Comparison of ENCODE assay signal across 26 cellular contexts in the genomic region with DNA sequence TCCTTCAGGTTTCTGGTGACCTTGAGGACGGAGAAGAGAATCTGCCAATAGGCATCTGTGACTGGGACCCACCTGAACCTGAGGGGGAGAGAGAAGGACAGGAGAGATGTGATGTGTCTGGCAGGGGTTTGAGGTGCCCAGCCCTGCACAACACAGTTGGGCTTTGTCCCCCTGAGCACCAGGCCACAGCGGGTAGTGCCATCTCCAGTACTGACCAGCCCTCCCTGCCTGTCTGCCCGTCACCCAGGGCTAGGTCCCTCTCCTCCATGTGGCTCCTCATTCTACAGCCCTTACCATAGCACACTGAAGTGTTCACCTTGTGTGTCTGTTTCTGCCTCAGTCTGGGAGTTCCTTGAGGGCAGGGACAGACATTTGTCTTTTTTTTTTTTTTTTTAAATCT.
A peak's percentile ranks its signal among the peaks of the same experiment; 100 is the strongest.
DNase-seq lines count a peak whose midpoint lies in the region; ATAC-seq and TF ChIP-seq lines count a peak whose summit lies in the region.
"Had no signal": no experiment of that assay in that cellular context is flagged by ENCODE, and none has a peak within 500 bp of the region (broad histone marks: within the 10 kb centered on the region; RNA-seq: fewer than 3 reads in every experiment).

No MANE protein-coding gene starts in this region.

- H3K4me1 ChIP-seq in HEK293 (ENCODE audit: control insufficient read depth, insufficient read depth, low read length): no peaks in the 10 kb centered on the region
- H3K4me1 ChIP-seq: Caco-2 had no signal

- H3K36me3 ChIP-seq in HEK293 (ENCODE audit: control insufficient read depth in 2 of 2, insufficient read depth in 1 of 2, low read length in 2 of 2): no peaks in the 10 kb centered on the region

- no peaks in the 10 kb centered on the region for H3K27me3 Mint-ChIP-seq in T-helper 2 cell treated with Interferon-gamma antibody and Interleukin-4, amounts not matched to agents 5 μg/mL and 100 μg/mL, for 36 hours (ENCODE audit: low read depth)
- no peaks in the 10 kb centered on the region for H3K27me3 Mint-ChIP-seq in stimulated activated memory B cell treated with anti-CD40 and anti-IgM and Interleukin-4, amounts not matched to agents 10 μg/mL and 1 μg/mL and 100 μg/mL, for 72 hours
- H3K27me3 Mint-ChIP-seq in stimulated activated naive B cell treated with anti-CD40 and anti-IgM and Interleukin-4, amounts not matched to agents 10 μg/mL and 1 μg/mL and 100 μg/mL, for 72 hours: no peaks in the 10 kb centered on the region
- H3K27me3 Mint-ChIP-seq: CD4-positive, alpha-beta memory T cell had no signal

- H3K4me1 Mint-ChIP-seq in T-helper 2 cell treated with Interferon-gamma antibody and Interleukin-4, amounts not matched to agents 5 μg/mL and 100 μg/mL, for 36 hours (ENCODE audit: low read depth): peaks cover 3% of the 10 kb centered on the region
- H3K4me1 Mint-ChIP-seq in stimulated activated memory B cell treated with anti-CD40 and anti-IgM and Interleukin-4, amounts not matched to agents 10 μg/mL and 1 μg/mL and 100 μg/mL, for 72 hours: peaks cover 6% of the 10 kb centered on the region
- H3K4me1 Mint-ChIP-seq in stimulated activated naive B cell treated with anti-CD40 and anti-IgM and Interleukin-4, amounts not matched to agents 10 μg/mL and 1 μg/mL and 100 μg/mL, for 72 hours: peaks cover 6 to 11% of the 10 kb centered on the region in 2 donors

- peaks cover 57% of the 10 kb centered on the region for H3K36me3 Mint-ChIP-seq in T-helper 2 cell treated with Interferon-gamma antibody and Interleukin-4, amounts not matched to agents 5 μg/mL and 100 μg/mL, for 36 hours (ENCODE audit: low read depth)
- H3K36me3 Mint-ChIP-seq in stimulated activated memory B cell treated with anti-CD40 and anti-IgM and Interleukin-4, amounts not matched to agents 10 μg/mL and 1 μg/mL and 100 μg/mL, for 72 hours: peaks cover 66% of the 10 kb centered on the region
- peaks cover 32 to 54% of the 10 kb centered on the region in 2 donors for H3K36me3 Mint-ChIP-seq in stimulated activated naive B cell treated with anti-CD40 and anti-IgM and Interleukin-4, amounts not matched to agents 10 μg/mL and 1 μg/mL and 100 μg/mL, for 72 hours

- H3K27ac Mint-ChIP-seq in T-helper 2 cell treated with Interferon-gamma antibody and Interleukin-4, amounts not matched to agents 5 μg/mL and 100 μg/mL, for 36 hours: peak overlapping the region; percentile 12
- H3K27ac Mint-ChIP-seq in stimulated activated memory B cell treated with anti-CD40 and anti-IgM and Interleukin-4, amounts not matched to agents 10 μg/mL and 1 μg/mL and 100 μg/mL, for 72 hours: peak overlapping the region; percentile 36
- no peak overlapping the region for H3K27ac Mint-ChIP-seq in stimulated activated naive B cell treated with anti-CD40 and anti-IgM and Interleukin-4, amounts not matched to agents 10 μg/mL and 1 μg/mL and 100 μg/mL, for 72 hours
- H3K27ac Mint-ChIP-seq: H9 had no signal

- no peak for TF ChIP-seq POLR2A in erythroblast (IDR thresholded peaks at IDR 0.05; ENCODE audit: low read length)

- no peak for ATAC-seq in stimulated activated memory B cell treated with anti-CD40 and anti-IgM and Interleukin-4, amounts not matched to agents 10 μg/mL and 1 μg/mL and 100 μg/mL, for 72 hours
- ATAC-seq in stimulated activated naive B cell treated with anti-CD40 and anti-IgM and Interleukin-4, amounts not matched to agents 10 μg/mL and 1 μg/mL and 100 μg/mL, for 72 hours (replicated peaks): no peak

- no peaks in the 10 kb centered on the region for H3K9me3 ChIP-seq in HEK293 (ENCODE audit: control insufficient read depth, insufficient read depth, low read depth, low read length)
- H3K9me3 ChIP-seq: BLaER1 treated with 17β-estradiol and CSF1 and Interleukin-3, amounts not matched to agents 10 nM and 100 nM; Caco-2 had no signal

- CTCF ChIA-PET in HEK293 (lab: Yijun Ruan, JAX): no interaction called here

- no peak overlapping the region for H3K4me3 Mint-ChIP-seq in T-helper 2 cell treated with Interferon-gamma antibody and Interleukin-4, amounts not matched to agents 5 μg/mL and 100 μg/mL, for 36 hours
- H3K4me3 Mint-ChIP-seq in stimulated activated memory B cell treated with anti-CD40 and anti-IgM and Interleukin-4, amounts not matched to agents 10 μg/mL and 1 μg/mL and 100 μg/mL, for 72 hours: no peak overlapping the region
- H3K4me3 Mint-ChIP-seq in stimulated activated naive B cell treated with anti-CD40 and anti-IgM and Interleukin-4, amounts not matched to agents 10 μg/mL and 1 μg/mL and 100 μg/mL, for 72 hours: no peak overlapping the region
- H3K4me3 Mint-ChIP-seq: CD4-positive, alpha-beta memory T cell; H9 had no signal

- no peak for TF ChIP-seq CTCF in HEK293 (tag by site-specific recombination; IDR thresholded peaks at IDR 0.05)

- DNase-seq in T-helper 2 cell treated with Interferon-gamma antibody and Interleukin-4, amounts not matched to agents 5 μg/mL and 100 μg/mL, for 36 hours (ENCODE audit: low spot score): no peak
- DNase-seq in T-helper 2 cell: no peak
- peak; percentile 3 for DNase-seq in iPS-NIHi11 (ENCODE audit: low spot score)
- no peak for DNase-seq in NCI-H2081 (lab: John Stamatoyannopoulos, UW)
- no peak for DNase-seq in stimulated activated naive B cell treated with anti-CD40 and anti-IgM and Interleukin-4, amounts not matched to agents 10 μg/mL and 1 μg/mL and 100 μg/mL, for 72 hours
- DNase-seq in erythroblast (lab: John Stamatoyannopoulos, UW): no peak
- DNase-seq: ACHN; Caco-2; CD4-positive, alpha-beta memory T cell; DMS153; GM23248; H9; KBM-7; MM.1S; NCI-H1048; NCI-H1417 treated with DMSO at 0.1 percent for 48 hours; NCI-H187 treated with DMSO at 0.1 percent for 48 hours; NCI-H2227 treated with DMSO at 0.1 percent for 48 hours; NCI-H510A; PC-9; RPMI8226; SHP77 treated with DMSO at 0.1 percent for 48 hours had no signal

- POLR2A ChIA-PET in HEK293 (lab: Yijun Ruan, JAX): no interaction called here

- no peak overlapping the region for H3K27ac ChIP-seq in HEK293 (ENCODE audit: extremely low read depth, low read depth, low read length)
- H3K27ac ChIP-seq: 22Rv1; BLaER1 treated with 17β-estradiol and CSF1 and Interleukin-3, amounts not matched to agents 10 nM and 100 nM; GM23248; PC-9 had no signal

- H3K9me3 Mint-ChIP-seq in T-helper 2 cell treated with Interferon-gamma antibody and Interleukin-4, amounts not matched to agents 5 μg/mL and 100 μg/mL, for 36 hours: no peaks in the 10 kb centered on the region
- no peaks in the 10 kb centered on the region for H3K9me3 Mint-ChIP-seq in stimulated activated memory B cell treated with anti-CD40 and anti-IgM and Interleukin-4, amounts not matched to agents 10 μg/mL and 1 μg/mL and 100 μg/mL, for 72 hours
- no peaks in the 10 kb centered on the region for H3K9me3 Mint-ChIP-seq in stimulated activated naive B cell treated with anti-CD40 and anti-IgM and Interleukin-4, amounts not matched to agents 10 μg/mL and 1 μg/mL and 100 μg/mL, for 72 hours
- H3K9me3 Mint-ChIP-seq: CD4-positive, alpha-beta memory T cell; H9 had no signal

- H3K4me3 ChIP-seq in HEK293 (ENCODE audit: low read depth, low read length): no peak overlapping the region
- H3K4me3 ChIP-seq: BLaER1 treated with 17β-estradiol and CSF1 and Interleukin-3, amounts not matched to agents 10 nM and 100 nM; GM23248; PC-9 had no signal

TF ChIP-seq in HEK293, 187 proteins besides CTCF, POLR2A, EP300 and RAD21:
- TF ChIP-seq ZNF416 (tag by site-specific recombination; IDR thresholded peaks at IDR 0.05) (no peak), ZNF449 (tag by site-specific recombination; IDR thresholded peaks at IDR 0.05) (peak; percentile 36; the same call in 1 of the 2 replicates), ZBTB48 (tag by site-specific recombination; IDR thresholded peaks at IDR 0.05) (no peak)
